11 cellular contexts compared by ENCODE assay signal in genomic region chr11:1869427-1870325, GRCh38. TPM values are rescaled to one million over a fixed set of nuclear protein-coding genes. Genes with fewer than 3 reads are reported as not detected.
DNase-seq lines count a peak whose midpoint lies in the region; ATAC-seq and TF ChIP-seq lines count a peak whose summit lies in the region.
"Had no signal": no experiment of that assay in that cellular context is flagged by ENCODE, and none has a peak within 500 bp of the region (broad histone marks: within the 10 kb centered on the region; RNA-seq: fewer than 3 reads in every experiment).

No MANE protein-coding gene starts in this region.

- intact Hi-C loops in left ventricle myocardium superior (cut with micrococcal nuclease): no loop called here

- POLR2A ChIA-PET in activated CD4-positive, alpha-beta T cell treated with anti-CD3 and anti-CD28 coated beads, Interleukin-2, amount 10 ng/mL, durations not matched to agents 7 days and 5 days (lab: Charles Lee): no interaction called here
- POLR2A ChIA-PET in SK-N-SH (lab: Yijun Ruan, JAX): no interaction called here

- CTCF ChIA-PET in activated CD4-positive, alpha-beta T cell treated with anti-CD3 and anti-CD28 coated beads, Interleukin-2, amount 10 ng/mL, durations not matched to agents 7 days and 5 days (lab: Charles Lee): interaction anchor here (0.9 to 1.7 kb wide), 3 partner anchors 13 to 38 kb away, joined by 3 to 9 read pairs (median 3); no protein-coding TSS in a partner anchor
- CTCF ChIA-PET in SK-N-SH (lab: Yijun Ruan, JAX): interaction anchor here (0.7 to 2.9 kb wide), 6 partner anchors 13 to 230 kb away, joined by 3 to 15 read pairs (median 5); no protein-coding TSS in a partner anchor

- no peaks in the 10 kb centered on the region for H3K9me3 Mint-ChIP-seq in activated CD4-positive, alpha-beta T cell treated with anti-CD3 and anti-CD28 coated beads, Interleukin-2, amount 10 ng/mL, durations not matched to agents 7 days and 5 days

- 73% methylated on average over 30 of the region's 34 CpGs for WGBS in suprapubic skin
- 66% methylated on average over 34 of the region's 34 CpGs for WGBS in SK-N-SH (ENCODE audit: low lambda C conversion rate)

- H3K4me3 ChIP-seq in suprapubic skin (peak overlapping the region; percentile 43), SK-N-SH (ENCODE audit: low read depth in 2 of 2, low read length in 1 of 2) (no peak overlapping the region)

- no peak overlapping the region for H3K4me2 ChIP-seq in SK-N-SH

- peak; percentile 45 for ATAC-seq in left ventricle myocardium superior

- no peak overlapping the region for H3K9ac ChIP-seq in SK-N-SH

- H3K79me2 ChIP-seq in SK-N-SH (ENCODE audit: insufficient read depth): no peaks in the 10 kb centered on the region

- no peaks in the 10 kb centered on the region for H3K9me2 ChIP-seq in SK-N-SH

- H3K36me3 Mint-ChIP-seq in activated CD4-positive, alpha-beta T cell treated with anti-CD3 and anti-CD28 coated beads, Interleukin-2, amount 10 ng/mL, durations not matched to agents 7 days and 5 days (ENCODE audit: low read depth): peaks cover 18% of the 10 kb centered on the region

- H3K27ac Mint-ChIP-seq in activated CD4-positive, alpha-beta T cell treated with anti-CD3 and anti-CD28 coated beads, Interleukin-2, amount 10 ng/mL, durations not matched to agents 7 days and 5 days: peak overlapping the region; percentile 50

- no peaks in the 10 kb centered on the region for H3F3A ChIP-seq in SK-N-SH (replicated peaks; ENCODE audit: insufficient read depth)

- TF ChIP-seq EP300 in suprapubic skin (IDR thresholded peaks at IDR 0.05): no peak
- no peak for TF ChIP-seq EP300 in SK-N-SH (IDR thresholded peaks at IDR 0.05; ENCODE audit: borderline replicate concordance in 1 of 2, low read depth in 1 of 2, low read length in 1 of 2)

- TF ChIP-seq CTCF in suprapubic skin (IDR thresholded peaks at IDR 0.05) (peak in 1 of 2 donors; percentile 38), SK-N-SH (IDR thresholded peaks at IDR 0.05) (no peak)

- TF ChIP-seq POLR2A in suprapubic skin (IDR thresholded peaks at IDR 0.05): no peak

- H3K4me1 ChIP-seq in suprapubic skin: peaks cover 77% of the 10 kb centered on the region
- peaks cover 0 to 33% of the 10 kb centered on the region in 2 experiments; a peak in 1 of 4 replicates for H3K4me1 ChIP-seq in SK-N-SH (ENCODE audit: control insufficient read depth in 1 of 2, insufficient read depth in 2 of 2, low read depth in 1 of 2, low read length in 1 of 2)

- TF ChIP-seq RAD21 in SK-N-SH (IDR thresholded peaks at IDR 0.05; ENCODE audit: low read length): no peak

- DNase-seq in activated CD4-positive, alpha-beta T cell treated with anti-CD3 and anti-CD28 coated beads, Interleukin-2, amount 10 ng/mL, durations not matched to agents 7 days and 5 days: no peak
- DNase-seq in activated CD4-positive, alpha-beta T cell treated with anti-CD3 and anti-CD28 coated beads, Interleukin-2, amount 50 U/mL, for 48 hours: no peak
- DNase-seq in RPMI7951 (ENCODE audit: low read depth): peak; percentile 34
- peak; percentile 64 for DNase-seq in left ventricle myocardium superior
- DNase-seq in suprapubic skin (ENCODE audit: low spot score in 2 of 2): no peak
- no peak for DNase-seq in SK-N-SH
- no peak for DNase-seq in stimulated activated CD4-positive, alpha-beta T cell treated with anti-CD3 and anti-CD28 coated beads, Interleukin-4, amount 100 ng/mL, for 4 hours
- DNase-seq in stimulated activated CD4-positive, alpha-beta T cell treated with anti-CD3 and anti-CD28 coated beads, Interleukin-12 subunit alpha, Interleukin-12 subunit beta, amount 100 ng/mL, for 4 hours: no peak
- DNase-seq: activated CD4-positive, CD25-positive, alpha-beta regulatory T cell treated with anti-CD3 and anti-CD28 coated beads, Interleukin-2, amount 50 U/mL, for 72 hours had no signal

- no peaks in the 10 kb centered on the region for H4K20me1 ChIP-seq in SK-N-SH (ENCODE audit: insufficient read depth)

- H3K27me3 ChIP-seq in suprapubic skin: no peaks in the 10 kb centered on the region
- no peaks in the 10 kb centered on the region for H3K27me3 ChIP-seq in SK-N-SH (ENCODE audit: insufficient read depth)

- H3K27ac ChIP-seq in suprapubic skin (peak overlapping the region; percentile 77), SK-N-SH (ENCODE audit: low read depth in 2 of 2, low read length in 1 of 2) (no peak overlapping the region)

- H3K4me3 Mint-ChIP-seq in activated CD4-positive, alpha-beta T cell treated with anti-CD3 and anti-CD28 coated beads, Interleukin-2, amount 10 ng/mL, durations not matched to agents 7 days and 5 days: peak overlapping the region; percentile 39
- H3K4me3 Mint-ChIP-seq: CD14-positive monocyte had no signal

- no peak overlapping the region for H2AFZ ChIP-seq in SK-N-SH (ENCODE audit: low read depth)

- no peaks in the 10 kb centered on the region for H3K27me3 Mint-ChIP-seq in activated CD4-positive, alpha-beta T cell treated with anti-CD3 and anti-CD28 coated beads, Interleukin-2, amount 10 ng/mL, durations not matched to agents 7 days and 5 days

- peaks cover 45% of the 10 kb centered on the region for H3K4me1 Mint-ChIP-seq in activated CD4-positive, alpha-beta T cell treated with anti-CD3 and anti-CD28 coated beads, Interleukin-2, amount 10 ng/mL, durations not matched to agents 7 days and 5 days

- H3K9me3 ChIP-seq in suprapubic skin: no peaks in the 10 kb centered on the region
- no peaks in the 10 kb centered on the region for H3K9me3 ChIP-seq in SK-N-SH

- H3K36me3 ChIP-seq in suprapubic skin (no peaks in the 10 kb centered on the region), SK-N-SH (replicated peaks in 1 of 2; ENCODE audit: control insufficient read depth in 1 of 2, insufficient read depth in 2 of 2, low read length in 1 of 2) (no peaks in the 10 kb centered on the region)

TF ChIP-seq in SK-N-SH, 30 proteins besides CTCF, POLR2A, EP300 and RAD21 (continues in another document):
- no peak for TF ChIP-seq NRF1 (IDR thresholded peaks at IDR 0.05; ENCODE audit: low read depth, low read length)
- TF ChIP-seq MAX (IDR thresholded peaks at IDR 0.05; ENCODE audit: low read depth): no peak
- no peak for TF ChIP-seq EZH2phosphoT487 (IDR thresholded peaks at IDR 0.05; ENCODE audit: borderline replicate concordance, low read depth)
- no peak for TF ChIP-seq FOXM1 (IDR thresholded peaks at IDR 0.05; ENCODE audit: low read depth)
- TF ChIP-seq GATA2 (CRISPR knock-in tag; IDR thresholded peaks at IDR 0.05): no peak
- TF ChIP-seq TAF1 (IDR thresholded peaks at IDR 0.05; ENCODE audit: borderline replicate concordance, low read depth, low read length): no peak
- TF ChIP-seq FOSL2 (IDR thresholded peaks at IDR 0.05; ENCODE audit: borderline replicate concordance, low read depth): no peak
- no peak for TF ChIP-seq TEAD4 (IDR thresholded peaks at IDR 0.05; ENCODE audit: borderline replicate concordance, insufficient read depth)

RNA-seq across cellular contexts. Expression of gene LSP1, which starts 16.8 kb away (rescaled TPM):
- 100 to 1,000 TPM; 668 to 687 TPM for total RNA-seq in activated CD4-positive, alpha-beta T cell treated with anti-CD3 and anti-CD28 coated beads, Interleukin-2, amount 10 ng/mL, durations not matched to agents 7 days and 5 days
- total RNA-seq in RPMI7951 (2014; rRNA removed; shearing (Covaris generic)): 2.4 and 3.8 TPM in 2 replicates
- total RNA-seq in left ventricle myocardium superior: 22.9 TPM
- total RNA-seq in suprapubic skin: 100 to 1,000 TPM in 2 of 4 donors, 10 to 100 TPM in 2; 70.4 to 134 (median 107) TPM
- 0.34 and 0.38 TPM in 2 replicates for polyA plus RNA-seq in SK-N-SH (2012; rRNA removed)
- 0.22 and 0.46 TPM in 2 replicates for polyA plus RNA-seq in SK-N-SH (2012; cell fraction: cytosol; rRNA removed)
- 0.19 and 0.54 TPM in 2 replicates for polyA plus RNA-seq in SK-N-SH (2012; cell fraction: nucleus; rRNA removed)

RNA-seq across cellular contexts. Expression of gene PRR33, which starts 22.0 kb away (rescaled TPM):
- under 1 TPM in 1 of 2 experiments, not detected in 1; 0.05 TPM for total RNA-seq in activated CD4-positive, alpha-beta T cell treated with anti-CD3 and anti-CD28 coated beads, Interleukin-2, amount 10 ng/mL, durations not matched to agents 7 days and 5 days
- not detected in 2 replicates for total RNA-seq in RPMI7951 (2014; rRNA removed; shearing (Covaris generic))
- total RNA-seq in left ventricle myocardium superior (4.4 TPM), suprapubic skin (not detected)
- polyA plus RNA-seq in SK-N-SH (2012; rRNA removed): not detected in 2 replicates
- not detected in 2 replicates for polyA plus RNA-seq in SK-N-SH (2012; cell fraction: cytosol; rRNA removed)
- not detected in 2 replicates for polyA plus RNA-seq in SK-N-SH (2012; cell fraction: nucleus; rRNA removed)
- polyA plus RNA-seq: CD14-positive monocyte, keratinocyte had no signal

RNA-seq across cellular contexts. Expression of gene TNNI2, which starts 30.9 kb away (rescaled TPM):
- not detected for total RNA-seq in activated CD4-positive, alpha-beta T cell treated with anti-CD3 and anti-CD28 coated beads, Interleukin-2, amount 10 ng/mL, durations not matched to agents 7 days and 5 days
- total RNA-seq in RPMI7951 (2014; rRNA removed; shearing (Covaris generic)): 0.48 TPM in 1 of 2 replicates, not detected in the other
- total RNA-seq in left ventricle myocardium superior (not detected), suprapubic skin (10 to 100 TPM; 17.4 to 63.6 (median 27.2) TPM)
- polyA plus RNA-seq in SK-N-SH (2012; rRNA removed): not detected in 2 replicates
- polyA plus RNA-seq in SK-N-SH (2012; cell fraction: cytosol; rRNA removed): 0.04 and 0.06 TPM in 2 replicates
- polyA plus RNA-seq in SK-N-SH (2012; cell fraction: nucleus; rRNA removed): 0.14 and 0.26 TPM in 2 replicates

RNA-seq across cellular contexts. Expression of gene SYT8, which starts 34.9 kb away (rescaled TPM):
- total RNA-seq in activated CD4-positive, alpha-beta T cell treated with anti-CD3 and anti-CD28 coated beads, Interleukin-2, amount 10 ng/mL, durations not matched to agents 7 days and 5 days: not detected
- total RNA-seq in RPMI7951 (2014; rRNA removed; shearing (Covaris generic)): 0.20 TPM in 1 of 2 replicates, not detected in the other
- not detected for total RNA-seq in left ventricle myocardium superior
- total RNA-seq in suprapubic skin: 100 to 1,000 TPM; 141 to 280 (median 193) TPM
- polyA plus RNA-seq in SK-N-SH (2012; rRNA removed): not detected in 2 replicates
- polyA plus RNA-seq in SK-N-SH (2012; cell fraction: cytosol; rRNA removed): not detected in 2 replicates
- polyA plus RNA-seq in SK-N-SH (2012; cell fraction: nucleus; rRNA removed): 0.13 and 0.15 TPM in 2 replicates
- polyA plus RNA-seq: CD14-positive monocyte had no signal

RNA-seq across cellular contexts. Expression of gene TNNT3, which starts 49.8 kb away (rescaled TPM):
- total RNA-seq in activated CD4-positive, alpha-beta T cell treated with anti-CD3 and anti-CD28 coated beads, Interleukin-2, amount 10 ng/mL, durations not matched to agents 7 days and 5 days: 1 to 10 TPM; 3.7 to 5.4 TPM
- total RNA-seq in RPMI7951 (2014; rRNA removed; shearing (Covaris generic)): not detected in 2 replicates
- total RNA-seq in left ventricle myocardium superior (46.1 TPM), suprapubic skin (10 to 100 TPM in 1 of 4 donors, 1 to 10 TPM in 3; 1.5 to 12.9 (median 4.8) TPM)
- not detected in 2 replicates for polyA plus RNA-seq in SK-N-SH (2012; rRNA removed)
- not detected in 2 replicates for polyA plus RNA-seq in SK-N-SH (2012; cell fraction: cytosol; rRNA removed)
- polyA plus RNA-seq in SK-N-SH (2012; cell fraction: nucleus; rRNA removed): 0.08 TPM in 1 of 2 replicates, not detected in the other
- polyA plus RNA-seq: CD14-positive monocyte had no signal

Comparison
In these comparisons a context has a peak if more than half of its experiments do, and no peak if none do; other contexts are left out.
1. DNase-seq: peak in RPMI7951 (single experiment) and left ventricle myocardium superior (single experiment); none in activated CD4-positive, alpha-beta T cell treated with anti-CD3 and anti-CD28 coated beads, Interleukin-2, amount 10 ng/mL, durations not matched to agents 7 days and 5 days (single experiment), activated CD4-positive, alpha-beta T cell treated with anti-CD3 and anti-CD28 coated beads, Interleukin-2, amount 50 U/mL, for 48 hours (0 of 2), suprapubic skin (0 of 2), SK-N-SH (single experiment), stimulated activated CD4-positive, alpha-beta T cell treated with anti-CD3 and anti-CD28 coated beads, Interleukin-4, amount 100 ng/mL, for 4 hours (0 of 2) and stimulated activated CD4-positive, alpha-beta T cell treated with anti-CD3 and anti-CD28 coated beads, Interleukin-12 subunit alpha, Interleukin-12 subunit beta, amount 100 ng/mL, for 4 hours (single experiment).
2. RNA of gene LSP1, which starts 16.8 kb away (total RNA-seq): 668 to 687 TPM in activated CD4-positive, alpha-beta T cell treated with anti-CD3 and anti-CD28 coated beads, Interleukin-2, amount 10 ng/mL, durations not matched to agents 7 days and 5 days; 70.4 to 134 TPM in suprapubic skin, 22.9 TPM in left ventricle myocardium superior (single experiment) and 2.4 to 3.8 TPM in RPMI7951; every median in the first group is over 4 times any median in the second.
3. RNA of gene TNNI2, which starts 30.9 kb away (total RNA-seq): 17.4 to 63.6 TPM in suprapubic skin; 0.48 TPM in RPMI7951, not detected in left ventricle myocardium superior (single experiment) and not detected in activated CD4-positive, alpha-beta T cell treated with anti-CD3 and anti-CD28 coated beads, Interleukin-2, amount 10 ng/mL, durations not matched to agents 7 days and 5 days; every median in the first group is over 10 times any median in the second.